Comparison of ENCODE assay signal across 2 cellular contexts in the genomic region with DNA sequence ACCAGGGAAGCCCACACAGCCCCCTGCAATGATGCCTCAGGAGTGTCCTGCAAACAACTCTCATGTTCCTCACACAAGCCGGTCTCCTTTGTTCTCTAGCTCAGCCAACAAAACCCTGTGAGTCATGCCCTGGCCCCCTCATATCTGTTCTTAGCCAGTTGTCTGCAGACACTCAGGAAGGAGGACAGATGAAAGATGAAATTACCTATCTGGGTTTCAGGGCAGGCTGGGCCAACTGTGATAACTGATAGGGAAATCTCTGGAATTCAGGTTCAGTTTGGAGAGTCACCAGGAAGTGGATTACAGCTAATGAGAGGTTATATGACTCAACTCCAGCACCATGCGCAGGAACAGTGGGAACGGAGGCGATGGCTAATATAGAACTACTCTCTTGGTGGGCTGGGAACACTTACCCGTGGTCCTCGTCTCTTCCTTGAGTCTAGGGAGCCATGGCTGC.
TF ChIP-seq lines count a peak whose summit lies in the region.

No MANE protein-coding gene starts in this region.

TF ChIP-seq in SK-N-SH, 30 proteins besides CTCF, POLR2A, EP300 and RAD21 (continued from another document and continues in another):
- TF ChIP-seq, protein P1, sequence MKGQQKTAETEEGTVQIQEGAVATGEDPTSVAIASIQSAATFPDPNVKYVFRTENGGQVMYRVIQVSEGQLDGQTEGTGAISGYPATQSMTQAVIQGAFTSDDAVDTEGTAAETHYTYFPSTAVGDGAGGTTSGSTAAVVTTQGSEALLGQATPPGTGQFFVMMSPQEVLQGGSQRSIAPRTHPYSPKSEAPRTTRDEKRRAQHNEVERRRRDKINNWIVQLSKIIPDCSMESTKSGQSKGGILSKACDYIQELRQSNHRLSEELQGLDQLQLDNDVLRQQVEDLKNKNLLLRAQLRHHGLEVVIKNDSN (IDR thresholded peaks at IDR 0.05; ENCODE audit: borderline replicate concordance, low read depth): no peak
- TF ChIP-seq, protein P2, sequence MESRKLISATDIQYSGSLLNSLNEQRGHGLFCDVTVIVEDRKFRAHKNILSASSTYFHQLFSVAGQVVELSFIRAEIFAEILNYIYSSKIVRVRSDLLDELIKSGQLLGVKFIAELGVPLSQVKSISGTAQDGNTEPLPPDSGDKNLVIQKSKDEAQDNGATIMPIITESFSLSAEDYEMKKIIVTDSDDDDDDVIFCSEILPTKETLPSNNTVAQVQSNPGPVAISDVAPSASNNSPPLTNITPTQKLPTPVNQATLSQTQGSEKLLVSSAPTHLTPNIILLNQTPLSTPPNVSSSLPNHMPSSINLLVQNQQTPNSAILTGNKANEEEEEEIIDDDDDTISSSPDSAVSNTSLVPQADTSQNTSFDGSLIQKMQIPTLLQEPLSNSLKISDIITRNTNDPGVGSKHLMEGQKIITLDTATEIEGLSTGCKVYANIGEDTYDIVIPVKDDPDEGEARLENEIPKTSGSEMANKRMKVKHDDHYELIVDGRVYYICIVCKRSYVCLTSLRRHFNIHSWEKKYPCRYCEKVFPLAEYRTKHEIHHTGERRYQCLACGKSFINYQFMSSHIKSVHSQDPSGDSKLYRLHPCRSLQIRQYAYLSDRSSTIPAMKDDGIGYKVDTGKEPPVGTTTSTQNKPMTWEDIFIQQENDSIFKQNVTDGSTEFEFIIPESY (IDR thresholded peaks at IDR 0.05; ENCODE audit: borderline replicate concordance, low read depth): no peak; the same call in 1 of the 2 replicates
- no peak for TF ChIP-seq CHD2 (IDR thresholded peaks at IDR 0.05; ENCODE audit: low read length, partially characterized antibody)
- TF ChIP-seq RCOR1 (IDR thresholded peaks at IDR 0.05; ENCODE audit: low read length): no peak
- peak; percentile 80 for TF ChIP-seq NFIC (IDR thresholded peaks at IDR 0.05; ENCODE audit: borderline replicate concordance)
- TF ChIP-seq MEF2A (IDR thresholded peaks at IDR 0.05; ENCODE audit: borderline replicate concordance, low read depth): 0 out of 2 replicates have a peak, but pooled peaks have one; percentile 16
- TF ChIP-seq NRF1 (IDR thresholded peaks at IDR 0.05; ENCODE audit: low read depth, low read length): no peak
- TF ChIP-seq, protein P3, sequence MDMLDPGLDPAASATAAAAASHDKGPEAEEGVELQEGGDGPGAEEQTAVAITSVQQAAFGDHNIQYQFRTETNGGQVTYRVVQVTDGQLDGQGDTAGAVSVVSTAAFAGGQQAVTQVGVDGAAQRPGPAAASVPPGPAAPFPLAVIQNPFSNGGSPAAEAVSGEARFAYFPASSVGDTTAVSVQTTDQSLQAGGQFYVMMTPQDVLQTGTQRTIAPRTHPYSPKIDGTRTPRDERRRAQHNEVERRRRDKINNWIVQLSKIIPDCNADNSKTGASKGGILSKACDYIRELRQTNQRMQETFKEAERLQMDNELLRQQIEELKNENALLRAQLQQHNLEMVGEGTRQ (IDR thresholded peaks at IDR 0.05; ENCODE audit: borderline replicate concordance, low read depth, low read length): no peak
- peak; percentile 69; the same call in 1 of the 2 replicates for TF ChIP-seq RXRA (IDR thresholded peaks at IDR 0.05; ENCODE audit: borderline replicate concordance, low read depth)
- TF ChIP-seq JUND (IDR thresholded peaks at IDR 0.05): peak; percentile 85
- TF ChIP-seq SMC3 (IDR thresholded peaks at IDR 0.05; ENCODE audit: low read depth, low read length): no peak
- peak; percentile 38; the same call in 1 of the 2 replicates for TF ChIP-seq FOXM1 (IDR thresholded peaks at IDR 0.05; ENCODE audit: low read depth)
- TF ChIP-seq SIN3A (IDR thresholded peaks at IDR 0.05; ENCODE audit: borderline replicate concordance, low read depth, low read length): no peak
- TF ChIP-seq TEAD4 (IDR thresholded peaks at IDR 0.05; ENCODE audit: borderline replicate concordance, insufficient read depth): peak; percentile 84
- peak; percentile 31; the same call in 1 of the 2 replicates for TF ChIP-seq POLR2AphosphoS5 (IDR thresholded peaks at IDR 0.05; ENCODE audit: low read depth, low read length)
- no peak for TF ChIP-seq FOXJ3 (CRISPR knock-in tag; IDR thresholded peaks at IDR 0.05)
- TF ChIP-seq, protein P4, sequence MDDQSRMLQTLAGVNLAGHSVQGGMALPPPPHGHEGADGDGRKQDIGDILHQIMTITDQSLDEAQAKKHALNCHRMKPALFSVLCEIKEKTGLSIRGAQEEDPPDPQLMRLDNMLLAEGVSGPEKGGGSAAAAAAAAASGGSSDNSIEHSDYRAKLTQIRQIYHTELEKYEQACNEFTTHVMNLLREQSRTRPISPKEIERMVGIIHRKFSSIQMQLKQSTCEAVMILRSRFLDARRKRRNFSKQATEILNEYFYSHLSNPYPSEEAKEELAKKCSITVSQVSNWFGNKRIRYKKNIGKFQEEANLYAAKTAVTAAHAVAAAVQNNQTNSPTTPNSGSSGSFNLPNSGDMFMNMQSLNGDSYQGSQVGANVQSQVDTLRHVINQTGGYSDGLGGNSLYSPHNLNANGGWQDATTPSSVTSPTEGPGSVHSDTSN (IDR thresholded peaks at IDR 0.05): peak; percentile 88
- TF ChIP-seq, protein P5, sequence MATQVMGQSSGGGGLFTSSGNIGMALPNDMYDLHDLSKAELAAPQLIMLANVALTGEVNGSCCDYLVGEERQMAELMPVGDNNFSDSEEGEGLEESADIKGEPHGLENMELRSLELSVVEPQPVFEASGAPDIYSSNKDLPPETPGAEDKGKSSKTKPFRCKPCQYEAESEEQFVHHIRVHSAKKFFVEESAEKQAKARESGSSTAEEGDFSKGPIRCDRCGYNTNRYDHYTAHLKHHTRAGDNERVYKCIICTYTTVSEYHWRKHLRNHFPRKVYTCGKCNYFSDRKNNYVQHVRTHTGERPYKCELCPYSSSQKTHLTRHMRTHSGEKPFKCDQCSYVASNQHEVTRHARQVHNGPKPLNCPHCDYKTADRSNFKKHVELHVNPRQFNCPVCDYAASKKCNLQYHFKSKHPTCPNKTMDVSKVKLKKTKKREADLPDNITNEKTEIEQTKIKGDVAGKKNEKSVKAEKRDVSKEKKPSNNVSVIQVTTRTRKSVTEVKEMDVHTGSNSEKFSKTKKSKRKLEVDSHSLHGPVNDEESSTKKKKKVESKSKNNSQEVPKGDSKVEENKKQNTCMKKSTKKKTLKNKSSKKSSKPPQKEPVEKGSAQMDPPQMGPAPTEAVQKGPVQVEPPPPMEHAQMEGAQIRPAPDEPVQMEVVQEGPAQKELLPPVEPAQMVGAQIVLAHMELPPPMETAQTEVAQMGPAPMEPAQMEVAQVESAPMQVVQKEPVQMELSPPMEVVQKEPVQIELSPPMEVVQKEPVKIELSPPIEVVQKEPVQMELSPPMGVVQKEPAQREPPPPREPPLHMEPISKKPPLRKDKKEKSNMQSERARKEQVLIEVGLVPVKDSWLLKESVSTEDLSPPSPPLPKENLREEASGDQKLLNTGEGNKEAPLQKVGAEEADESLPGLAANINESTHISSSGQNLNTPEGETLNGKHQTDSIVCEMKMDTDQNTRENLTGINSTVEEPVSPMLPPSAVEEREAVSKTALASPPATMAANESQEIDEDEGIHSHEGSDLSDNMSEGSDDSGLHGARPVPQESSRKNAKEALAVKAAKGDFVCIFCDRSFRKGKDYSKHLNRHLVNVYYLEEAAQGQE (IDR thresholded peaks at IDR 0.05; ENCODE audit: low read depth, low read length): no peak

TF ChIP-seq in H1, 55 proteins besides CTCF, POLR2A, EP300 and RAD21 (continued from another document):
- no peak for TF ChIP-seq SP1 (IDR thresholded peaks at IDR 0.05; ENCODE audit: low read depth, low read length)
- TF ChIP-seq, protein P6, sequence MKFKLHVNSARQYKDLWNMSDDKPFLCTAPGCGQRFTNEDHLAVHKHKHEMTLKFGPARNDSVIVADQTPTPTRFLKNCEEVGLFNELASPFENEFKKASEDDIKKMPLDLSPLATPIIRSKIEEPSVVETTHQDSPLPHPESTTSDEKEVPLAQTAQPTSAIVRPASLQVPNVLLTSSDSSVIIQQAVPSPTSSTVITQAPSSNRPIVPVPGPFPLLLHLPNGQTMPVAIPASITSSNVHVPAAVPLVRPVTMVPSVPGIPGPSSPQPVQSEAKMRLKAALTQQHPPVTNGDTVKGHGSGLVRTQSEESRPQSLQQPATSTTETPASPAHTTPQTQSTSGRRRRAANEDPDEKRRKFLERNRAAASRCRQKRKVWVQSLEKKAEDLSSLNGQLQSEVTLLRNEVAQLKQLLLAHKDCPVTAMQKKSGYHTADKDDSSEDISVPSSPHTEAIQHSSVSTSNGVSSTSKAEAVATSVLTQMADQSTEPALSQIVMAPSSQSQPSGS (IDR thresholded peaks at IDR 0.05; ENCODE audit: low read length): no peak
